8 cellular contexts compared by ENCODE assay signal in genomic region chr10:26861326-26861998, GRCh38. TPM values are rescaled to one million over a fixed set of nuclear protein-coding genes. Genes with fewer than 3 reads are reported as not detected.
DNase-seq lines count a peak whose midpoint lies in the region; ATAC-seq, FAIRE-seq and TF ChIP-seq lines count a peak whose summit lies in the region.

No MANE protein-coding gene starts in this region.

- peak; percentile 45 for TF ChIP-seq CTCF in PC-3 (conservative IDR thresholded peaks at IDR 0.05; ENCODE audit: low read depth, low read length)
- no peak for TF ChIP-seq CTCF in H1 (IDR thresholded peaks at IDR 0.05; ENCODE audit: control extremely low read depth in 1 of 3, insufficient read depth in 1 of 3, low read depth in 1 of 3, low read length in 3 of 3)
- peak; percentile 86 for TF ChIP-seq CTCF in osteocyte (IDR thresholded peaks at IDR 0.05)

- POLR2A ChIA-PET in CD8-positive, alpha-beta memory T cell (lab: Charles Lee): interaction anchor here (0.6 to 1.0 kb wide), 2 partner anchors 59 to 293 kb away, joined by 3 read pairs; partner anchors contain the start of gene YME1L1
- POLR2A ChIA-PET in PC-3 (lab: Charles Lee; ENCODE audit: unreplicated experiment): no interaction called here
- POLR2A ChIA-PET in H1 (lab: Charles Lee; ENCODE audit: partially characterized antibody): interaction anchor here (1.0 to 1.9 kb wide), 2 partner anchors 10 to 34 kb away, joined by 4 to 5 read pairs; no protein-coding TSS in a partner anchor

- peaks cover 30% of the 10 kb centered on the region for H3K4me1 ChIP-seq in CD8-positive, alpha-beta memory T cell (ENCODE audit: insufficient read depth, low read length)
- H3K4me1 ChIP-seq in PC-3 (ENCODE audit: insufficient read depth, low read length): peaks cover 15% of the 10 kb centered on the region
- peaks cover 0 to 2% (median 0%) of the 10 kb centered on the region in 4 experiments; a peak in 4 of 7 replicates for H3K4me1 ChIP-seq in H1 (replicated peaks in 1 of 4; ENCODE audit: control insufficient read depth in 3 of 4, insufficient read depth in 4 of 4, low read length in 3 of 4)

- no peak overlapping the region for H3K27ac ChIP-seq in CD8-positive, alpha-beta memory T cell (ENCODE audit: low read depth, low read length)
- H3K27ac ChIP-seq in PC-3 (ENCODE audit: low read length) (no peak overlapping the region), H1 (ENCODE audit: low read depth, low read length) (peak overlapping the region; percentile 39)

- no peak overlapping the region for H2BK20ac ChIP-seq in H1 (ENCODE audit: low read length)

- peak overlapping the region; percentile 94 to 100 (median 98) for H3K4me3 Mint-ChIP-seq in CD8-positive, alpha-beta memory T cell
- peak overlapping the region; percentile 47 for H3K4me3 Mint-ChIP-seq in osteocyte (ENCODE audit: unreplicated experiment)

- no peak overlapping the region for H3K4me3 ChIP-seq in CD8-positive, alpha-beta memory T cell (ENCODE audit: low read length)
- H3K4me3 ChIP-seq in PC-3 (ENCODE audit: low read length): peak overlapping the region; percentile 67
- no peak overlapping the region for H3K4me3 ChIP-seq in H1 (ENCODE audit: extremely low read depth in 1 of 4, insufficient read depth in 2 of 4, low read depth in 3 of 4, low read length in 4 of 4)

- no peak overlapping the region for H3K4ac ChIP-seq in H1 (replicated peaks; ENCODE audit: insufficient read length, low read depth, low read length)

- no peaks in the 10 kb centered on the region for H3K79me1 ChIP-seq in H1 (ENCODE audit: low read depth, low read length)

- no peak overlapping the region for H2BK5ac ChIP-seq in H1 (ENCODE audit: low read depth, low read length)

- H3K79me2 ChIP-seq in PC-3 (ENCODE audit: low read length) (peaks cover 35% of the 10 kb centered on the region), H1 (ENCODE audit: control insufficient read depth in 1 of 2, insufficient read depth in 2 of 2, low read length in 2 of 2) (peaks cover 0 to 37% of the 10 kb centered on the region in 2 experiments; a peak in 3 of 4 replicates)

- H3K9me3 Mint-ChIP-seq in CD8-positive, alpha-beta memory T cell: no peaks in the 10 kb centered on the region
- no peaks in the 10 kb centered on the region for H3K9me3 Mint-ChIP-seq in osteocyte (ENCODE audit: unreplicated experiment)

- BruUV-seq in PC-3 (replicated peaks; lab: Mats Ljungman, UMichigan): no TSS peak

- intact Hi-C loops in PC-3 (cut with micrococcal nuclease): loop anchor here (1.0 to 2.0 kb wide), 2 partner anchors 21 to 135 kb away; no protein-coding TSS in a partner anchor

- peak overlapping the region; percentile 54 for H4K5ac ChIP-seq in H1 (ENCODE audit: insufficient read length, low read depth, low read length)

- no peak; a peak in 1 of 4 replicates for TF ChIP-seq RAD21 in H1 (IDR thresholded peaks at IDR 0.05 in 1 of 2, conservative IDR thresholded peaks at IDR 0.05 in 1 of 2; ENCODE audit: low read depth in 2 of 2, low read length in 2 of 2)

- H4K20me1 ChIP-seq in PC-3 (ENCODE audit: low read length) (0 out of 2 replicates have a peak, but pooled peaks cover 20% of the 10 kb centered on the region), H1 (replicated peaks in 1 of 2; ENCODE audit: control insufficient read depth in 1 of 2, insufficient read depth in 2 of 2, low read length in 2 of 2) (peaks cover 0 to 1% of the 10 kb centered on the region in 2 experiments)

- no peak overlapping the region for H3K56ac ChIP-seq in H1 (replicated peaks; ENCODE audit: insufficient read length, low read depth, low read length)

- H3K4me2 ChIP-seq in PC-3 (ENCODE audit: low read length) (peak overlapping the region; percentile 86), H1 (ENCODE audit: insufficient read depth in 1 of 2, low read depth in 2 of 2, low read length in 2 of 2) (no peak overlapping the region; a peak in 1 of 4 replicates)

- ATAC-seq in PC-3: no peak
- ATAC-seq in HG03108 (IDR thresholded peaks at IDR 0.05; ENCODE audit: unreplicated experiment): no peak

- H2BK120ac ChIP-seq in H1 (replicated peaks; ENCODE audit: low read depth, low read length): no peak overlapping the region

- H2AFZ ChIP-seq in PC-3 (ENCODE audit: low read length) (peak overlapping the region; percentile 95), H1 (ENCODE audit: low read length) (peak overlapping the region; percentile 75)

- WGBS in H1 (ENCODE audit: extremely low coverage in 1 of 2, insufficient coverage in 1 of 2, insufficient read length in 1 of 2, insufficient replicate concordance in 2 of 2, low coverage in 1 of 2, low lambda C conversion rate in 2 of 2, missing lambda C conversion rate in 1 of 2), 2 experiments: 72% methylated on average over 15 of the region's 15 CpGs; no CpG with 5 or more reads in 1 of the 2 experiments

- peaks cover 4% of the 10 kb centered on the region for H3K27me3 ChIP-seq in CD8-positive, alpha-beta memory T cell (ENCODE audit: insufficient read depth, low read length, poor library complexity, severe bottlenecking)
- H3K27me3 ChIP-seq in PC-3 (ENCODE audit: low read length) (no peaks in the 10 kb centered on the region), H1 (replicated peaks in 1 of 4; ENCODE audit: control insufficient read depth in 3 of 4, extremely low read depth in 1 of 4, insufficient read depth in 3 of 4, low read length in 3 of 4) (no peaks in the 10 kb centered on the region)

- TF ChIP-seq EP300 in H1 (IDR thresholded peaks at IDR 0.05; ENCODE audit: borderline replicate concordance in 1 of 2, low read depth in 2 of 2, low read length in 2 of 2): no peak

- peak overlapping the region; percentile 59; the same call in 1 of the 2 replicates for H4K8ac ChIP-seq in H1 (ENCODE audit: extremely low read depth, insufficient read depth, low read length)

- no peaks in the 10 kb centered on the region for H3K9me2 ChIP-seq in PC-3 (replicated peaks; ENCODE audit: low read length)

- H3K36me3 ChIP-seq in CD8-positive, alpha-beta memory T cell (ENCODE audit: insufficient read depth, low read length): no peaks in the 10 kb centered on the region
- H3K36me3 ChIP-seq in PC-3 (ENCODE audit: low read depth, low read length) (no peaks in the 10 kb centered on the region), H1 (ENCODE audit: control insufficient read depth in 2 of 4, insufficient read depth in 4 of 4, low read length in 3 of 4) (no peaks in the 10 kb centered on the region)

- peak overlapping the region in 5 of 8 donors; percentile 11 to 99 (median 89) for H3K27ac Mint-ChIP-seq in CD8-positive, alpha-beta memory T cell
- no peak overlapping the region for H3K27ac Mint-ChIP-seq in osteocyte (ENCODE audit: unreplicated experiment)

- H3K23me2 ChIP-seq in H1 (ENCODE audit: low read depth, low read length): no peaks in the 10 kb centered on the region

- DNase-seq in CD8-positive, alpha-beta memory T cell: no peak
- DNase-seq in PC-3: no peak
- no peak for DNase-seq in H1 (ENCODE audit: low read depth in 1 of 2, low spot score in 2 of 2)
- no peak for DNase-seq in osteocyte (ENCODE audit: extremely low spot score, unreplicated experiment)
- DNase-seq in T-helper 9 cell: no peak
- DNase-seq in SW480 (ENCODE audit: low spot score): no peak
- no peak for DNase-seq in stimulated activated CD4-positive, alpha-beta T cell treated with anti-CD3 and anti-CD28 coated beads, Interleukin-1b, Interleukin-23, amount 100 ng/mL, for 48 hours

- no peak overlapping the region; the same call in 1 of the 2 replicates for H2AK5ac ChIP-seq in H1 (ENCODE audit: low read depth, low read length)

- no peak overlapping the region for H3K18ac ChIP-seq in H1 (ENCODE audit: extremely low read depth, low read length)

- peaks cover 3 to 18% of the 10 kb centered on the region in 2 donors for H3K27me3 Mint-ChIP-seq in CD8-positive, alpha-beta memory T cell
- peaks cover 15% of the 10 kb centered on the region for H3K27me3 Mint-ChIP-seq in osteocyte (ENCODE audit: unreplicated experiment)

- H3K9ac ChIP-seq in PC-3 (ENCODE audit: low read length): peak overlapping the region; percentile 37; the same call in 1 of the 2 replicates
- no peak overlapping the region for H3K9ac ChIP-seq in H1 (replicated peaks in 1 of 4; ENCODE audit: extremely low read depth in 1 of 4, low read depth in 3 of 4, low read length in 3 of 4)

- peak overlapping the region; percentile 88; the same call in 1 of the 2 replicates for H2BK12ac ChIP-seq in H1 (ENCODE audit: low read depth, low read length)

- TF ChIP-seq POLR2A in H1 (IDR thresholded peaks at IDR 0.05; ENCODE audit: control extremely low read depth in 1 of 2, low read depth in 2 of 2, low read length in 2 of 2): no peak

- H2BK15ac ChIP-seq in H1 (ENCODE audit: low read length): no peak overlapping the region

- no peak overlapping the region for H3K14ac ChIP-seq in H1 (ENCODE audit: insufficient read length)

- H4K91ac ChIP-seq in H1 (replicated peaks; ENCODE audit: insufficient read length, low read length): no peak overlapping the region

- peaks cover 28 to 43% (median 42%) of the 10 kb centered on the region in 3 donors for H3K4me1 Mint-ChIP-seq in CD8-positive, alpha-beta memory T cell
- H3K4me1 Mint-ChIP-seq in osteocyte (ENCODE audit: unreplicated experiment): peaks cover 21% of the 10 kb centered on the region

- H3F3A ChIP-seq in PC-3 (ENCODE audit: low read length, unreplicated experiment): no peaks in the 10 kb centered on the region

- CTCF ChIA-PET in CD8-positive, alpha-beta memory T cell (lab: Charles Lee): interaction anchor here (0.6 to 3.3 kb wide), 8 partner anchors 9 to 135 kb away, joined by 3 to 18 read pairs (median 4); no protein-coding TSS in a partner anchor
- CTCF ChIA-PET in PC-3 (lab: Charles Lee) (interaction anchor here (0.8 kb wide), 1 partner anchor 135 kb away, joined by 3 read pairs; no protein-coding TSS in a partner anchor), H1 (lab: Charles Lee; ENCODE audit: partially characterized antibody) (interaction anchor here (0.7 to 4.1 kb wide), 11 partner anchors 10 to 279 kb away, joined by 3 to 29 read pairs (median 4); no protein-coding TSS in a partner anchor)

- no peak for FAIRE-seq in H1 (lab: Jason Lieb, UNC)

- H3K36me3 Mint-ChIP-seq in CD8-positive, alpha-beta memory T cell: peaks cover 0 to 14% (median 0%) of the 10 kb centered on the region in 3 donors
- H3K36me3 Mint-ChIP-seq in osteocyte (ENCODE audit: unreplicated experiment): no peaks in the 10 kb centered on the region

- no peak overlapping the region for H3K23ac ChIP-seq in H1 (ENCODE audit: insufficient read length)

- no peaks in the 10 kb centered on the region for H3K9me3 ChIP-seq in CD8-positive, alpha-beta memory T cell (ENCODE audit: low read length)
- no peaks in the 10 kb centered on the region for H3K9me3 ChIP-seq in PC-3 (ENCODE audit: low read length)
- H3K9me3 ChIP-seq in H1 (ENCODE audit: insufficient read depth in 2 of 2, low read depth in 1 of 2, low read length in 1 of 2): no peaks in the 10 kb centered on the region

RNA-seq across cellular contexts. Expression of gene ABI1, which starts 0.7 kb away (rescaled TPM):
- total RNA-seq in CD8-positive, alpha-beta memory T cell: 10 to 100 TPM; 35.9 to 37.1 TPM
- polyA plus RNA-seq in CD8-positive, alpha-beta memory T cell: 79.7 TPM
- total RNA-seq in PC-3 (2014; rRNA removed) (20.7 and 25.2 TPM in 2 replicates), osteocyte (62.2 and 64.1 TPM in 2 replicates)
- 35.6 and 37.0 TPM in 2 replicates for total RNA-seq in H1 (2021; fragmentation: NEBNext Ultra II Directional; extraction: Animal tissue kit (Norgen Biotek cat#: 25700))
- polyA plus RNA-seq in H1 (2011; rRNA removed): 30.0 and 35.4 TPM in 2 replicates
- polyA plus RNA-seq in H1 (2011; cell fraction: cytosol; rRNA removed): 26.3 TPM
- polyA plus RNA-seq in H1 (2011; cell fraction: nucleus; rRNA removed): 14.8 TPM
- 21.4 to 27.6 TPM (median 25.4 TPM) in 4 replicates for polyA plus RNA-seq in H1 (2012, experiment 1 of 2)
- 4.1 TPM for polyA plus RNA-seq in H1 (2012, experiment 2 of 2)
- 20.1 TPM for polyA plus RNA-seq in H1 (2013, experiment 1 of 2)
- polyA plus RNA-seq in H1 (2013, experiment 2 of 2): 20.5 TPM
- 36.2 and 38.1 TPM in 2 replicates for polyA minus RNA-seq in H1 (2011; rRNA and poly(A)+ RNA removed)
- polyA minus RNA-seq in H1 (2011; cell fraction: cytosol; rRNA and poly(A)+ RNA removed): 14.7 TPM
- polyA minus RNA-seq in H1 (2011; cell fraction: nucleus; rRNA and poly(A)+ RNA removed): 22.8 TPM

Comparison
In these comparisons a context has a peak if more than half of its experiments do, and no peak if none do; other contexts are left out.
1. CTCF ChIP-seq: peak in PC-3 (single experiment) and osteocyte (single experiment); none in H1 (0 of 3).